8 cellular contexts compared by ENCODE assay signal in genomic region chr15:57866149-57866736, GRCh38.
DNase-seq lines count a peak whose midpoint lies in the region; ATAC-seq and TF ChIP-seq lines count a peak whose summit lies in the region.

No MANE protein-coding gene starts in this region.

- H3K27ac ChIP-seq in OCI-LY3 (ENCODE audit: low read length) (no peak overlapping the region), gastroesophageal sphincter (no peak overlapping the region)

- CTCF ChIA-PET in Caco-2 (lab: Charles Lee): interaction anchor here (0.5 to 2.8 kb wide), 3 partner anchors 115 to 205 kb away, joined by 3 to 11 read pairs (median 4); no protein-coding TSS in a partner anchor

- no peak for TF ChIP-seq EP300 in gastroesophageal sphincter (IDR thresholded peaks at IDR 0.05)

- BruUV-seq in Caco-2 (replicated peaks; lab: Mats Ljungman, UMichigan): no TSS peak

- ATAC-seq in gastroesophageal sphincter (peak; percentile 39), HG02884 (IDR thresholded peaks at IDR 0.05; ENCODE audit: unreplicated experiment) (no peak)

- no peak overlapping the region for H3K4me3 ChIP-seq in Caco-2 (ENCODE audit: low read depth, low read length)
- no peak overlapping the region for H3K4me3 ChIP-seq in HFF-Myc (replicated peaks; ENCODE audit: low read depth, low read length)
- H3K4me3 ChIP-seq in OCI-LY3 (ENCODE audit: low read length): peak overlapping the region; percentile 42; the same call in 1 of the 2 replicates
- H3K4me3 ChIP-seq in gastroesophageal sphincter: no peak overlapping the region

- H3K27me3 ChIP-seq in Caco-2 (replicated peaks; ENCODE audit: control insufficient read depth, insufficient read depth, low read length) (no peaks in the 10 kb centered on the region), OCI-LY3 (ENCODE audit: low read depth, low read length) (0 out of 2 replicates have a peak, but pooled peaks cover 6% of the 10 kb centered on the region), gastroesophageal sphincter (peaks cover 9% of the 10 kb centered on the region)

- WGBS in gastroesophageal sphincter (ENCODE audit: low coverage in 1 of 2), 2 donors: 45 to 69% methylated on average over 5 to 7 of the region's 7 CpGs

- TF ChIP-seq CTCF in Caco-2 (IDR thresholded peaks at IDR 0.05; ENCODE audit: insufficient read depth in 1 of 2, low read depth in 1 of 2, low read length in 1 of 2, severe bottlenecking in 1 of 2, unreplicated experiment in 1 of 2): peak; percentile 62 to 86
- peak; percentile 79 for TF ChIP-seq CTCF in HFF-Myc (IDR thresholded peaks at IDR 0.05; ENCODE audit: low read depth, low read length, missing control alignments)
- TF ChIP-seq CTCF in OCI-LY3 (IDR thresholded peaks at IDR 0.05; ENCODE audit: low read depth, low read length): peak; percentile 83
- peak; percentile 19 to 71 (median 42) for TF ChIP-seq CTCF in gastroesophageal sphincter (IDR thresholded peaks at IDR 0.05)

- peaks cover 15% of the 10 kb centered on the region for H3K27me3 Mint-ChIP-seq in Caco-2 (ENCODE audit: insufficient read depth, unreplicated experiment)
- H3K27me3 Mint-ChIP-seq in activated T-cell treated with anti-CD3 and anti-CD28 coated beads, Interleukin-2, amount 50 U/mL, for 24 hours: peaks cover 57% of the 10 kb centered on the region

- no peaks in the 10 kb centered on the region for H3K9me3 Mint-ChIP-seq in Caco-2 (ENCODE audit: unreplicated experiment)
- no peaks in the 10 kb centered on the region for H3K9me3 Mint-ChIP-seq in activated T-cell treated with anti-CD3 and anti-CD28 coated beads, Interleukin-2, amount 50 U/mL, for 24 hours

- no peaks in the 10 kb centered on the region for H3K36me3 Mint-ChIP-seq in Caco-2 (ENCODE audit: insufficient read depth, unreplicated experiment)
- H3K36me3 Mint-ChIP-seq in activated T-cell treated with anti-CD3 and anti-CD28 coated beads, Interleukin-2, amount 50 U/mL, for 24 hours (ENCODE audit: low read depth): no peaks in the 10 kb centered on the region

- no peak overlapping the region for H3K27ac Mint-ChIP-seq in Caco-2 (ENCODE audit: unreplicated experiment)
- no peak overlapping the region for H3K27ac Mint-ChIP-seq in activated T-cell treated with anti-CD3 and anti-CD28 coated beads, Interleukin-2, amount 50 U/mL, for 24 hours

- POLR2A ChIA-PET in Caco-2 (lab: Charles Lee): no interaction called here

- no peaks in the 10 kb centered on the region for H3K79me2 ChIP-seq in OCI-LY3 (ENCODE audit: low read length)

- no peaks in the 10 kb centered on the region for H4K20me1 ChIP-seq in OCI-LY3 (ENCODE audit: insufficient read depth, low read length)

- no peak overlapping the region for H3K9ac ChIP-seq in OCI-LY3 (ENCODE audit: low read length)

- peak overlapping the region; percentile 78; the same call in 1 of the 2 replicates for H2AFZ ChIP-seq in OCI-LY3 (ENCODE audit: low read depth, low read length)

- no peak overlapping the region for H3K4me3 Mint-ChIP-seq in Caco-2 (ENCODE audit: unreplicated experiment)
- H3K4me3 Mint-ChIP-seq in activated T-cell treated with anti-CD3 and anti-CD28 coated beads, Interleukin-2, amount 50 U/mL, for 24 hours: no peak overlapping the region

- H3K4me1 Mint-ChIP-seq in Caco-2 (ENCODE audit: low read depth, unreplicated experiment): no peaks in the 10 kb centered on the region
- peaks cover 5% of the 10 kb centered on the region for H3K4me1 Mint-ChIP-seq in activated T-cell treated with anti-CD3 and anti-CD28 coated beads, Interleukin-2, amount 50 U/mL, for 24 hours (ENCODE audit: low read depth)

- H3K36me3 ChIP-seq in Caco-2 (ENCODE audit: control insufficient read depth, insufficient read depth, low read length) (no peaks in the 10 kb centered on the region), OCI-LY3 (replicated peaks; ENCODE audit: low read depth, low read length) (no peaks in the 10 kb centered on the region), gastroesophageal sphincter (no peaks in the 10 kb centered on the region)

- H3K9me3 ChIP-seq in Caco-2 (no peaks in the 10 kb centered on the region), OCI-LY3 (ENCODE audit: insufficient read depth, low read length) (no peaks in the 10 kb centered on the region), gastroesophageal sphincter (no peaks in the 10 kb centered on the region)

- H3K4me1 ChIP-seq in Caco-2 (no peaks in the 10 kb centered on the region), OCI-LY3 (ENCODE audit: low read length) (peaks cover 6% of the 10 kb centered on the region; the same call in 1 of the 2 replicates), gastroesophageal sphincter (no peaks in the 10 kb centered on the region)

- intact Hi-C loops in Caco-2 (cut with micrococcal nuclease; ENCODE audit: unreplicated experiment): loop anchor here (1.0 kb wide), 2 partner anchors 200 to 316 kb away; no protein-coding TSS in a partner anchor

- DNase-seq in Caco-2 (peak; percentile 47 to 70), HFF-Myc (ENCODE audit: extremely low read depth, low read depth) (no peak), renal cortical epithelial cell (ENCODE audit: low read depth) (peak; percentile 40), NCI-H128 (lab: John Stamatoyannopoulos, UW; ENCODE audit: unreplicated experiment) (no peak)
- DNase-seq in activated T-cell treated with anti-CD3 and anti-CD28 coated beads, Interleukin-2, amount 50 U/mL, for 24 hours: peak; percentile 65

- peak overlapping the region; percentile 57 for H3K4me2 ChIP-seq in OCI-LY3 (ENCODE audit: low read length)

- no peak for TF ChIP-seq POLR2A in gastroesophageal sphincter (IDR thresholded peaks at IDR 0.05)

Comparison
In these comparisons a context has a peak if more than half of its experiments do, and no peak if none do; other contexts are left out.
1. DNase-seq: peak in Caco-2 (2 of 2), activated T-cell treated with anti-CD3 and anti-CD28 coated beads, Interleukin-2, amount 50 U/mL, for 24 hours (single experiment) and renal cortical epithelial cell (single experiment); none in HFF-Myc (single experiment) and NCI-H128 (single experiment).
2. Peak in every context shown above with its lines, with median percentiles within 50 percentile points of each other: CTCF ChIP-seq.